2 cellular contexts compared by ENCODE assay signal in genomic region chr17:77601054-77601979, GRCh38.
TF ChIP-seq lines count a peak whose summit lies in the region.

No MANE protein-coding gene starts in this region.

TF ChIP-seq in SK-N-SH, 30 proteins besides CTCF, POLR2A, EP300 and RAD21 (continued from another document):
- TF ChIP-seq REST (IDR thresholded peaks at IDR 0.05; ENCODE audit: low read depth, low read length) (no peak), NFIC (IDR thresholded peaks at IDR 0.05; ENCODE audit: borderline replicate concordance) (no peak), MEF2A (IDR thresholded peaks at IDR 0.05; ENCODE audit: borderline replicate concordance, low read depth) (no peak), TCF12 (IDR thresholded peaks at IDR 0.05) (no peak)

TF ChIP-seq in SK-N-SH treated with all-trans-retinoic acid at 6 μM for 48 hours, 23 proteins besides CTCF, POLR2A, EP300 and RAD21 (continued from another document):
- TF ChIP-seq ESRRG (CRISPR knock-in tag; IDR thresholded peaks at IDR 0.05) (no peak), ARNTL (CRISPR knock-in tag; IDR thresholded peaks at IDR 0.05; ENCODE audit: borderline replicate concordance, low read depth) (no peak)
